Comparison of ENCODE assay signal across 38 cellular contexts in genomic region chr3:9743548-9743947, GRCh38. TPM values are rescaled to one million over a fixed set of nuclear protein-coding genes. Genes with fewer than 3 reads are reported as not detected.
"Had no signal": no experiment of that assay in that cellular context is flagged by ENCODE, and none has a peak within 500 bp of the region (broad histone marks: within the 10 kb centered on the region; RNA-seq: fewer than 3 reads in every experiment).

No MANE protein-coding gene starts in this region.

- H3K27ac ChIP-seq: adrenal gland, body of pancreas, brain microvascular endothelial cell, breast epithelium, VCaP had no signal

- H3K4me3 Mint-ChIP-seq: activated B cell treated with CpG ODN at 0.5 μM for 24 hours; activated CD4-positive, alpha-beta memory T cell treated with anti-CD3 and anti-CD28 coated beads for 36 hours; activated CD4-positive, alpha-beta T cell treated with anti-CD3 and anti-CD28 coated beads, Interleukin-2, amount 10 ng/mL, durations not matched to agents 24 days and 14 days; activated CD8-positive, alpha-beta T cell treated with anti-CD3 and anti-CD28 coated beads for 36 hours; activated naive CD4-positive, alpha-beta T cell treated with anti-CD3 and anti-CD28 coated beads for 36 hours; activated naive CD8-positive, alpha-beta T cell treated with anti-CD3 and anti-CD28 coated beads for 36 hours; activated T-cell treated with anti-CD3 and anti-CD28 coated beads, Interleukin-2, amount 50 U/mL, for 4 hours; activated T-cell treated with anti-CD3 and anti-CD28 coated beads, Interleukin-2, amount 50 U/mL, for 72 hours; activated T-helper 1 cell treated with anti-CD3 and anti-CD28 coated beads, Interleukin-12 subunit alpha, Interleukin-12 subunit beta, Interleukin-2, Interleukin-4 antibody, amounts not matched to agents 30 ng/mL and 10 ng/mL and 1 ng/mL, durations not matched to agents 14 hours and 24 hours and 36 hours; activated T-helper 17 cell treated with anti-CD3 and anti-CD28 coated beads, Interleukin-2, amount 50 U/mL, for 72 hours; T-helper 1 cell treated with Interleukin-12 subunit alpha and Interleukin-12 subunit beta and Interleukin-4 antibody, amounts not matched to agents 30 μg/mL and 1 μg/mL, for 36 hours; T-helper 2 cell treated with Interferon-gamma antibody and Interleukin-4, amounts not matched to agents 5 μg/mL and 100 μg/mL, for 36 hours had no signal

- H3K27ac Mint-ChIP-seq: activated B cell treated with CpG ODN at 0.5 μM for 24 hours; activated CD4-positive, alpha-beta memory T cell treated with anti-CD3 and anti-CD28 coated beads for 36 hours; activated CD4-positive, alpha-beta T cell treated with anti-CD3 and anti-CD28 coated beads, Interleukin-2, amount 10 ng/mL, durations not matched to agents 24 days and 14 days; activated CD8-positive, alpha-beta T cell treated with anti-CD3 and anti-CD28 coated beads for 36 hours; activated naive CD4-positive, alpha-beta T cell treated with anti-CD3 and anti-CD28 coated beads for 36 hours; activated naive CD8-positive, alpha-beta T cell treated with anti-CD3 and anti-CD28 coated beads for 36 hours; activated T-cell treated with anti-CD3 and anti-CD28 coated beads, Interleukin-2, amount 50 U/mL, for 72 hours; activated T-helper 1 cell treated with anti-CD3 and anti-CD28 coated beads, Interleukin-12 subunit alpha, Interleukin-12 subunit beta, Interleukin-2, Interleukin-4 antibody, amounts not matched to agents 30 ng/mL and 10 ng/mL and 1 ng/mL, durations not matched to agents 14 hours and 24 hours and 36 hours; activated T-helper 17 cell treated with anti-CD3 and anti-CD28 coated beads, Interleukin-2, amount 50 U/mL, for 72 hours; T-helper 1 cell treated with Interleukin-12 subunit alpha and Interleukin-12 subunit beta and Interleukin-4 antibody, amounts not matched to agents 30 μg/mL and 1 μg/mL, for 36 hours; T-helper 2 cell treated with Interferon-gamma antibody and Interleukin-4, amounts not matched to agents 5 μg/mL and 100 μg/mL, for 36 hours had no signal

- FAIRE-seq: astrocyte, TTC549 had no signal

- H3K4me1 Mint-ChIP-seq: activated B cell treated with CpG ODN at 0.5 μM for 24 hours had no signal

- H3K27me3 ChIP-seq: adrenal gland, body of pancreas, brain microvascular endothelial cell, breast epithelium had no signal

- DNase-seq: activated B cell treated with CpG ODN at 0.5 μM for 24 hours; activated CD4-positive, alpha-beta memory T cell treated with anti-CD3 and anti-CD28 coated beads for 36 hours; activated CD4-positive, alpha-beta T cell treated with anti-CD3 and anti-CD28 coated beads for 4 hours; activated CD4-positive, alpha-beta T cell treated with anti-CD3 and anti-CD28 coated beads, Interleukin-2, amount 10 ng/mL, durations not matched to agents 24 days and 14 days; activated CD4-positive, alpha-beta T cell treated with anti-CD3 and anti-CD28 coated beads, Interleukin-2, amount 50 U/mL, for 1 hour; activated CD4-positive, alpha-beta T cell treated with anti-CD3 and anti-CD28 coated beads, Interleukin-2, amount 50 U/mL, for 4 hours; activated CD4-positive, CD25-positive, alpha-beta regulatory T cell treated with anti-CD3 and anti-CD28 coated beads, Interleukin-2, amount 50 U/mL, for 72 hours; activated CD8-positive, alpha-beta memory T cell treated with anti-CD3 and anti-CD28 coated beads, Interleukin-2, amount 50 U/mL, for 4 hours; activated CD8-positive, alpha-beta T cell treated with anti-CD3 and anti-CD28 coated beads for 36 hours; activated effector memory CD4-positive, alpha-beta T cell treated with anti-CD3 and anti-CD28 coated beads, Interleukin-2, amount 50 U/mL, for 16 hours; activated gamma-delta T cell treated with Interleukin-2 at 50 U/mL for 16 hours; activated naive CD4-positive, alpha-beta T cell; activated naive CD4-positive, alpha-beta T cell treated with anti-CD3 and anti-CD28 coated beads for 36 hours; activated naive CD4-positive, alpha-beta T cell treated with anti-CD3 and anti-CD28 coated beads, Interleukin-2, amount 50 U/mL, for 16 hours; activated naive CD8-positive, alpha-beta T cell treated with anti-CD3 and anti-CD28 coated beads for 36 hours; activated T-cell treated with anti-CD3 and anti-CD28 coated beads for 4 hours; activated T-cell treated with anti-CD3 and anti-CD28 coated beads, Interleukin-2, amount 50 U/mL, for 1 hour; activated T-cell treated with anti-CD3 and anti-CD28 coated beads, Interleukin-2, amount 50 U/mL, for 4 hours; activated T-cell treated with anti-CD3 and anti-CD28 coated beads, Interleukin-2, amount 50 U/mL, for 72 hours; adrenal gland; amniotic stem cell; aorta; body of pancreas; brain microvascular endothelial cell; central memory CD4-positive, alpha-beta T cell; T-helper 1 cell; T-helper 2 cell; T-helper 9 cell had no signal

- H3K4me3 ChIP-seq: adrenal gland, body of pancreas, breast epithelium had no signal

- H3K4me1 ChIP-seq: adrenal gland, breast epithelium had no signal

- H3K9me3 Mint-ChIP-seq: activated B cell treated with CpG ODN at 0.5 μM for 24 hours; activated CD4-positive, alpha-beta memory T cell treated with anti-CD3 and anti-CD28 coated beads for 36 hours; activated CD4-positive, alpha-beta T cell treated with anti-CD3 and anti-CD28 coated beads, Interleukin-2, amount 10 ng/mL, durations not matched to agents 24 days and 14 days; activated CD8-positive, alpha-beta T cell treated with anti-CD3 and anti-CD28 coated beads for 36 hours; activated naive CD4-positive, alpha-beta T cell treated with anti-CD3 and anti-CD28 coated beads for 36 hours; activated naive CD4-positive, alpha-beta T cell treated with anti-CD3 and anti-CD28 coated beads, Interleukin-2, amount 50 U/mL, for 72 hours; activated naive CD8-positive, alpha-beta T cell treated with anti-CD3 and anti-CD28 coated beads for 36 hours; activated T-cell treated with anti-CD3 and anti-CD28 coated beads, Interleukin-2, amount 50 U/mL, for 4 hours; activated T-cell treated with anti-CD3 and anti-CD28 coated beads, Interleukin-2, amount 50 U/mL, for 72 hours; activated T-helper 1 cell treated with anti-CD3 and anti-CD28 coated beads, Interleukin-12 subunit alpha, Interleukin-12 subunit beta, Interleukin-2, Interleukin-4 antibody, amounts not matched to agents 30 ng/mL and 10 ng/mL and 1 ng/mL, durations not matched to agents 14 hours and 24 hours and 36 hours; activated T-helper 17 cell treated with anti-CD3 and anti-CD28 coated beads, Interleukin-2, amount 50 U/mL, for 72 hours; T-helper 1 cell treated with Interleukin-12 subunit alpha and Interleukin-12 subunit beta and Interleukin-4 antibody, amounts not matched to agents 30 μg/mL and 1 μg/mL, for 36 hours; T-helper 2 cell treated with Interferon-gamma antibody and Interleukin-4, amounts not matched to agents 5 μg/mL and 100 μg/mL, for 36 hours had no signal

- ATAC-seq: activated CD8-positive, alpha-beta T cell treated with anti-CD3 and anti-CD28 coated beads for 36 hours; activated naive CD4-positive, alpha-beta T cell treated with anti-CD3 and anti-CD28 coated beads, Interleukin-2, amount 50 U/mL, for 72 hours; activated T-cell treated with anti-CD3 and anti-CD28 coated beads, Interleukin-2, amount 50 U/mL, for 4 hours; activated T-cell treated with anti-CD3 and anti-CD28 coated beads, Interleukin-2, amount 50 U/mL, for 72 hours; activated T-helper 17 cell treated with anti-CD3 and anti-CD28 coated beads, Interleukin-2, amount 50 U/mL, for 72 hours; body of pancreas had no signal

- H3K9me3 ChIP-seq: adrenal gland, body of pancreas, breast epithelium had no signal

RNA-seq across cellular contexts. Expression of gene CPNE9, which starts 39.9 kb away (rescaled TPM):
- total RNA-seq: activated CD4-positive, alpha-beta memory T cell treated with anti-CD3 and anti-CD28 coated beads for 36 hours; activated CD4-positive, alpha-beta T cell treated with anti-CD3 and anti-CD28 coated beads, Interleukin-2, amount 10 ng/mL, durations not matched to agents 24 days and 14 days; activated CD8-positive, alpha-beta T cell treated with anti-CD3 and anti-CD28 coated beads for 36 hours; activated naive CD4-positive, alpha-beta T cell treated with anti-CD3 and anti-CD28 coated beads for 36 hours; activated naive CD8-positive, alpha-beta T cell treated with anti-CD3 and anti-CD28 coated beads for 36 hours; activated T-helper 1 cell treated with anti-CD3 and anti-CD28 coated beads, Interleukin-12 subunit alpha, Interleukin-12 subunit beta, Interleukin-2, Interleukin-4 antibody, amounts not matched to agents 30 ng/mL and 10 ng/mL and 1 ng/mL, durations not matched to agents 14 hours and 24 hours and 36 hours; aorta; body of pancreas; breast epithelium; cardiac septum had no signal
- polyA plus RNA-seq: aorta had no signal
